In the genomic region with DNA sequence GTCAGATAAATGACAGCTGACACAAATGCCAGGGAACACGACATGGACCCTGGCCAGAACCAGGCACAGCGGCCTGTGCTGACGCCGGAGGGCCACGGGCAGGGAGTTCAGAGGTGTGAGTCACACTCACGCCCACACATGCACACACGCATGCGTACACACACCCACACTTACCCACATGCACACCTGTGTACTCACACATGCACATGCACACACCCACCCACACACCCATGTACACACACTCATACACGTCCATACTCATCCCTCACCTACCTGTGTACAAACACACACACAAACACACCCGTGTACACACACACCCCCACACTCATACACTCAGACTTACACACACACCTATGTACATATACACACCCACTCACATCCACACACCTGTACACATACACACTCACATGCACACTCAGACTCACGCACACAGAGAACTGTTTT, we compare ENCODE assay signal across 11 cellular contexts. TPM values are rescaled to one million over a fixed set of nuclear protein-coding genes. Genes with fewer than 3 reads are reported as not detected.
DNase-seq lines count a peak whose midpoint lies in the region; ATAC-seq, FAIRE-seq and TF ChIP-seq lines count a peak whose summit lies in the region.
"Had no signal": no experiment of that assay in that cellular context is flagged by ENCODE, and none has a peak within 500 bp of the region (broad histone marks: within the 10 kb centered on the region; RNA-seq: fewer than 3 reads in every experiment).

No MANE protein-coding gene starts in this region.

- WGBS in pancreas, 2 donors = 44 to 53% methylated on average over 11 of the region's 11 CpGs

- no peaks in the 10 kb centered on the region for H3K27me3 Mint-ChIP-seq in T-helper 17 cell
- H3K27me3 Mint-ChIP-seq: stimulated activated naive CD8-positive, alpha-beta T cell treated with anti-CD3 and anti-CD28 coated beads, Interleukin-15, Interleukin-2, amounts not matched to agents 100 ng/mL and 50 ng/mL, for 24 hours had no signal

- in situ Hi-C loops in GM13977 (cut with MboI; ENCODE audit: low pct_unique_long_range_greater_than_20kb, low sequenced_read_pairs, unreplicated experiment) = no loop called here

- H3K4me1 Mint-ChIP-seq in T-helper 17 cell = peaks cover 33% of the 10 kb centered on the region

- H3K4me3 Mint-ChIP-seq in T-helper 17 cell = peak overlapping the region; percentile 66
- H3K4me3 Mint-ChIP-seq: stimulated activated naive CD8-positive, alpha-beta T cell treated with anti-CD3 and anti-CD28 coated beads, Interleukin-15, Interleukin-2, amounts not matched to agents 100 ng/mL and 50 ng/mL, for 24 hours had no signal

- H3K4me1 ChIP-seq in pancreas = peaks cover 15 to 25% (median 22%) of the 10 kb centered on the region in 3 donors

- intact Hi-C loops in pancreas (cut with DNase I) = no loop called here

- DNase-seq in T-helper 17 cell (no peak), epithelial cell of prostate (ENCODE audit: low read depth, low spot score) (peak; percentile 34), pancreas (peak in 3 of 6 donors; percentile 55 to 70 (median 61)), CD1c-positive myeloid dendritic cell (ENCODE audit: extremely low spot score) (no peak), NCI-H1694 treated with DMSO at 0.1 percent for 48 hours (lab: John Stamatoyannopoulos, UW) (no peak), GM13977 (ENCODE audit: low spot score) (no peak)
- DNase-seq: NCI-H748 treated with DMSO at 0.1 percent for 48 hours had no signal

- no peak for FAIRE-seq in pancreas (lab: Jason Lieb, UNC)
- FAIRE-seq: endometrium had no signal

- peak overlapping the region; percentile 63 for H3K27ac Mint-ChIP-seq in T-helper 17 cell
- H3K27ac Mint-ChIP-seq: stimulated activated naive CD8-positive, alpha-beta T cell treated with anti-CD3 and anti-CD28 coated beads, Interleukin-15, Interleukin-2, amounts not matched to agents 100 ng/mL and 50 ng/mL, for 24 hours had no signal

- H3K27ac ChIP-seq in C4-2B = peak overlapping the region; percentile 93
- H3K27ac ChIP-seq in epithelial cell of prostate = peak overlapping the region; percentile 52
- peak overlapping the region in 2 of 4 donors; percentile 14 to 48 for H3K27ac ChIP-seq in pancreas

- H3K27me3 ChIP-seq in pancreas = no peaks in the 10 kb centered on the region

- H3K36me3 ChIP-seq in pancreas = no peaks in the 10 kb centered on the region

- H3K36me3 Mint-ChIP-seq in T-helper 17 cell (ENCODE audit: low read depth) = peaks cover 3% of the 10 kb centered on the region

- no peak for ATAC-seq in T-helper 17 cell
- peak in 3 of 4 donors; percentile 6 to 23 (median 21) for ATAC-seq in pancreas
- no peak for ATAC-seq in HG03520 (IDR thresholded peaks at IDR 0.05; ENCODE audit: unreplicated experiment)

- no peaks in the 10 kb centered on the region for H3K9me3 ChIP-seq in T-helper 17 cell (ENCODE audit: control insufficient read depth, low read length, poor library complexity, severe bottlenecking)
- H3K9me3 ChIP-seq in pancreas = no peaks in the 10 kb centered on the region

- no peak for TF ChIP-seq CTCF in C4-2B (conservative IDR thresholded peaks at IDR 0.05)
- no peak for TF ChIP-seq CTCF in pancreas (IDR thresholded peaks at IDR 0.05)
- no peak for TF ChIP-seq CTCF in GM13977 (IDR thresholded peaks at IDR 0.05; ENCODE audit: extremely low read depth, insufficient read depth, missing control alignments)

- no peak overlapping the region for H3K4me3 ChIP-seq in pancreas

RNA-seq across cellular contexts. Expression of a gene that starts 40.4 kb away (rescaled TPM):
- total RNA-seq in T-helper 17 cell (10 to 100 TPM; 27.1 to 30.3 TPM), pancreas (10 to 100 TPM; 21.6 to 37.5 (median 25.4) TPM)
- 10 to 100 TPM; 19.6 to 28.6 TPM for polyA plus RNA-seq in pancreas

Comparison
In these comparisons a context has a peak if more than half of its experiments do, and no peak if none do; other contexts are left out.
1. ATAC-seq: peak in pancreas (3 of 4); none in T-helper 17 cell (single experiment) and HG03520 (single experiment).